Comparison of ENCODE assay signal across 8 cellular contexts in the genomic region with DNA sequence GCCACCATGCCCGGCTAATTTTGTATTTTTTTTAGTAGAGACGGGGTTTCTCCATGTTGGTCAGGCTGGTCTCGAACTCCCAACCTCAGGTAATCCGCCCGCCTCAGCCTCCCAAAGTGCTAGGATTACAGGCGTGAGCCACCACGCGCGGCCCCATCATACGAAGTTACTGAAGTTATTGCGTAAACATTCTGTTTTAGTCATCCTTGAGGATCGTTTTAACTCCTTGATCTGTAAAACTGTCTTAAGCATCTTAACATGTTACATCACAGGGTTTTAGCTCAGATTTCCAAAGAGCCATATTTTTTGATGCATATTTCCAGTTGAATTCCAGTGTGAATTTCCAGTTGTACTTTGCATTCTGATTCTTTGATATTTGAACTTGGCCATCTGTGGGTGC. TPM values are rescaled to one million over a fixed set of nuclear protein-coding genes. Genes with fewer than 3 reads are reported as not detected.
DNase-seq lines count a peak whose midpoint lies in the region; ATAC-seq and TF ChIP-seq lines count a peak whose summit lies in the region.
"Not testable (repeated sequence)": the region's sequence is repeated elsewhere in the genome, so short reads cannot be mapped to it uniquely, and the experiment has no call there.
"Had no signal": no experiment of that assay in that cellular context is flagged by ENCODE, and none has a peak within 500 bp of the region (broad histone marks: within the 10 kb centered on the region; RNA-seq: fewer than 3 reads in every experiment).

No MANE protein-coding gene starts in this region.

- peaks cover 32% of the 10 kb centered on the region for H3K4me1 Mint-ChIP-seq in activated T-cell treated with anti-CD3 and anti-CD28 coated beads, Interleukin-2, amount 50 U/mL, for 24 hours (ENCODE audit: low read depth)
- peaks cover 19% of the 10 kb centered on the region for H3K4me1 Mint-ChIP-seq in activated naive CD8-positive, alpha-beta T cell treated with anti-CD3 and anti-CD28 coated beads, Interleukin-2, amount 50 U/mL, for 24 hours

- not testable (repeated sequence) for ATAC-seq in activated naive CD8-positive, alpha-beta T cell treated with anti-CD3 and anti-CD28 coated beads, Interleukin-2, amount 50 U/mL, for 24 hours

- not testable (repeated sequence) for H3K9ac ChIP-seq in Loucy (ENCODE audit: low read depth, low read length, poor library complexity, severe bottlenecking)

- peak overlapping the region; percentile 5 for H3K27ac ChIP-seq in neutrophil

- not testable (repeated sequence) for H3K27me3 Mint-ChIP-seq in activated T-cell treated with anti-CD3 and anti-CD28 coated beads, Interleukin-2, amount 50 U/mL, for 24 hours; activated naive CD8-positive, alpha-beta T cell treated with anti-CD3 and anti-CD28 coated beads, Interleukin-2, amount 50 U/mL, for 24 hours

- not testable (repeated sequence) for TF ChIP-seq CTCF in Loucy (conservative IDR thresholded peaks at IDR 0.05; ENCODE audit: low read length); fibroblast of villous mesenchyme (IDR thresholded peaks at IDR 0.05; ENCODE audit: insufficient read depth, low read depth, low read length); neutrophil (IDR thresholded peaks at IDR 0.05)

- not testable (repeated sequence) for H3K4me1 ChIP-seq in Loucy (ENCODE audit: insufficient read depth, low read length, poor library complexity, severe bottlenecking)
- peaks cover 19 to 21% of the 10 kb centered on the region in 2 experiments for H3K4me1 ChIP-seq in neutrophil (ENCODE audit: control insufficient read depth in 1 of 2, insufficient read depth in 1 of 2, low read depth in 1 of 2, low read length in 1 of 2)

- H4K20me1 ChIP-seq in Loucy (ENCODE audit: insufficient read depth, low read length, poor library complexity, severe bottlenecking): peaks cover 23% of the 10 kb centered on the region

- H3K4me2 ChIP-seq in Loucy (ENCODE audit: low read depth, low read length, poor library complexity, severe bottlenecking): peak overlapping the region; percentile 13

- H3F3A ChIP-seq in Loucy (ENCODE audit: low read depth): not testable (repeated sequence)

- not testable (repeated sequence) for H3K4me3 ChIP-seq in Loucy (ENCODE audit: low read length, poor library complexity, severe bottlenecking); fibroblast of villous mesenchyme (ENCODE audit: low read depth, low read length); neutrophil (ENCODE audit: low read depth in 1 of 2, low read length in 1 of 2)

- not testable (repeated sequence) for H3K4me3 Mint-ChIP-seq in activated T-cell treated with anti-CD3 and anti-CD28 coated beads, Interleukin-2, amount 50 U/mL, for 24 hours; activated naive CD8-positive, alpha-beta T cell treated with anti-CD3 and anti-CD28 coated beads, Interleukin-2, amount 50 U/mL, for 24 hours

- H3K36me3 ChIP-seq in Loucy (ENCODE audit: insufficient read depth, low read length): peaks cover 58% of the 10 kb centered on the region
- H3K36me3 ChIP-seq in neutrophil: peaks cover 26% of the 10 kb centered on the region

- DNase-seq in SIG-M5 treated with dmso at 0.1 percent for 504 hours (lab: John Stamatoyannopoulos, UW; ENCODE audit: unreplicated experiment) (peak; percentile 17), fibroblast of villous mesenchyme (ENCODE audit: low read depth) (peak; percentile 70)
- not testable (repeated sequence) for DNase-seq in activated T-cell treated with anti-CD3 and anti-CD28 coated beads, Interleukin-2, amount 50 U/mL, for 24 hours; activated naive CD8-positive, alpha-beta T cell treated with anti-CD3 and anti-CD28 coated beads, Interleukin-2, amount 50 U/mL, for 24 hours

- H3K27me3 ChIP-seq in Loucy (ENCODE audit: insufficient read depth, low read length, poor library complexity, severe bottlenecking); neutrophil: not testable (repeated sequence)

- not testable (repeated sequence) for H3K9me3 Mint-ChIP-seq in activated T-cell treated with anti-CD3 and anti-CD28 coated beads, Interleukin-2, amount 50 U/mL, for 24 hours; activated naive CD8-positive, alpha-beta T cell treated with anti-CD3 and anti-CD28 coated beads, Interleukin-2, amount 50 U/mL, for 24 hours

- peaks cover 91% of the 10 kb centered on the region for H3K36me3 Mint-ChIP-seq in activated T-cell treated with anti-CD3 and anti-CD28 coated beads, Interleukin-2, amount 50 U/mL, for 24 hours (ENCODE audit: low read depth)
- H3K36me3 Mint-ChIP-seq in activated naive CD8-positive, alpha-beta T cell treated with anti-CD3 and anti-CD28 coated beads, Interleukin-2, amount 50 U/mL, for 24 hours (ENCODE audit: low read depth): peaks cover 58% of the 10 kb centered on the region

- H3K79me2 ChIP-seq in Loucy (ENCODE audit: insufficient read depth, low read length): peaks cover 52% of the 10 kb centered on the region

- not testable (repeated sequence) for H3K9me2 ChIP-seq in Loucy (replicated peaks; ENCODE audit: low read depth, low read length)

- not testable (repeated sequence) for H3K9me3 ChIP-seq in Loucy (ENCODE audit: insufficient read depth, low read depth, low read length); neutrophil

- H3K27ac Mint-ChIP-seq in activated T-cell treated with anti-CD3 and anti-CD28 coated beads, Interleukin-2, amount 50 U/mL, for 24 hours: peak overlapping the region; percentile 52
- H3K27ac Mint-ChIP-seq in activated naive CD8-positive, alpha-beta T cell treated with anti-CD3 and anti-CD28 coated beads, Interleukin-2, amount 50 U/mL, for 24 hours: peak overlapping the region; percentile 22

- not testable (repeated sequence) for H2AFZ ChIP-seq in Loucy (ENCODE audit: low read length)

RNA-seq across cellular contexts. Expression of a gene that starts 6.7 kb away (rescaled TPM):
- total RNA-seq in fibroblast of villous mesenchyme: 1.3 and 3.5 TPM in 2 replicates
- total RNA-seq: H1, H9 had no signal

RNA-seq across cellular contexts. Expression of a gene that starts 12.9 kb away (rescaled TPM):
- 22.9 and 40.6 TPM in 2 replicates for total RNA-seq in fibroblast of villous mesenchyme

RNA-seq across cellular contexts. Expression of a gene that starts 13.3 kb away (rescaled TPM):
- 22.9 and 57.0 TPM in 2 replicates for total RNA-seq in fibroblast of villous mesenchyme

RNA-seq across cellular contexts. Expression of a gene that starts 46.6 kb away (rescaled TPM):
- total RNA-seq in fibroblast of villous mesenchyme: 38.0 and 46.2 TPM in 2 replicates
